In the genomic region with DNA sequence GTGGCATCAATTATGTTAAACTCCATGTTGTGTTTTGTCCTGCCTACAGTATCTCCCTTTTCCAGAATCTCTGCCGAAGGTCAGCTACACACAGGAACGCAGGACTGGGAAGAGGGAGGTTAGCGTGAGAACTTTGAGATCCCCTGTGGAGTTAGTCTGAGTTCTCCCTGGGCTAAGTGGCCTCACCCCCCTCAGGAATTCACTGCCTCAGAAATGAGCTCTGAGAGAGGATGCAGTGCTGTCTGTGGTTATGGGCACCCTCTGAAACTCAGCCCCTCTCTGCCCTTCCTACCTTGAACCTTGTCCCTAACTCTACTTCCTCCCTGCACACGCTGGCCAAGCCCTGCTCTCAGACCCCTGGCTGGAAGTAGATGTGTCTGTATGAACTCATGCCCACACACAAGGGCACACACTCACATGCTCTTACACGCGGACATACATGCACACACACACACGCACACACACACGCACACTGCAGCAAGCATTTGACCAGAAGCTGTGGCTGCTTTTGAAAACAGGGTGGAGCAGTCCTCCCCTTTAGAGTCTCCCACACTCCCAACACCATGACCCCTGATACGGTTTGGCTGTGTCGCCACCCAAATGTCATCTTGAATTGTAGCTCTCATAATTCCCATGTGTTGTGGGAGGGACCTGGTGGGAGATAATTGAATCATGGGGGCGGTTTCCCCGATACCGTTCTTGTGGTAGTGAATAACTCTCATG, we compare ENCODE assay signal across 12 cellular contexts. TPM values are rescaled to one million over a fixed set of nuclear protein-coding genes. Genes with fewer than 3 reads are reported as not detected.
DNase-seq lines count a peak whose midpoint lies in the region; ATAC-seq and TF ChIP-seq lines count a peak whose summit lies in the region.
"Had no signal": no experiment of that assay in that cellular context is flagged by ENCODE, and none has a peak within 500 bp of the region (broad histone marks: within the 10 kb centered on the region; RNA-seq: fewer than 3 reads in every experiment).

No MANE protein-coding gene starts in this region.

- 28 to 35% (median 30%) methylated on average over 13 of the region's 13 CpGs for WGBS in ovary, 3 donors

- no peak overlapping the region for H3K27ac Mint-ChIP-seq in activated CD4-positive, alpha-beta T cell treated with anti-CD3 and anti-CD28 coated beads, Interleukin-2, amount 10 ng/mL, durations not matched to agents 7 days and 5 days
- H3K27ac Mint-ChIP-seq: activated naive CD4-positive, alpha-beta T cell treated with anti-CD3 and anti-CD28 coated beads for 36 hours had no signal

- H3K36me3 ChIP-seq in BJ (ENCODE audit: control insufficient read depth, insufficient read depth, low read length) (no peaks in the 10 kb centered on the region), lower lobe of right lung (no peaks in the 10 kb centered on the region), ovary (no peaks in the 10 kb centered on the region)
- H3K36me3 ChIP-seq: heart left ventricle, right lobe of liver, thoracic aorta had no signal

- DNase-seq in BJ (ENCODE audit: low read depth) (peak; percentile 30), HT1080 (ENCODE audit: low read depth) (peak; percentile 80), brain pericyte (ENCODE audit: low read depth, low spot score) (peak; percentile 58), lower lobe of right lung (no peak), ovary (no peak)
- no peak for DNase-seq in activated CD4-positive, alpha-beta T cell treated with anti-CD3 and anti-CD28 coated beads, Interleukin-2, amount 10 ng/mL, durations not matched to agents 7 days and 5 days
- DNase-seq: activated naive CD4-positive, alpha-beta T cell treated with anti-CD3 and anti-CD28 coated beads for 36 hours had no signal

- H3K4me1 ChIP-seq in lower lobe of right lung (peaks cover 13% of the 10 kb centered on the region), ovary (ENCODE audit: insufficient read depth) (peaks cover 4% of the 10 kb centered on the region)

- no peak for TF ChIP-seq EP300 in ovary (IDR thresholded peaks at IDR 0.05)

- ATAC-seq in lower lobe of right lung (peak; percentile 44 to 49), HG03139 (IDR thresholded peaks at IDR 0.05; ENCODE audit: unreplicated experiment) (no peak), HG02623 (IDR thresholded peaks at IDR 0.05; ENCODE audit: unreplicated experiment) (no peak)
- ATAC-seq: heart left ventricle, right lobe of liver had no signal

- H3K4me3 Mint-ChIP-seq in activated CD4-positive, alpha-beta T cell treated with anti-CD3 and anti-CD28 coated beads, Interleukin-2, amount 10 ng/mL, durations not matched to agents 7 days and 5 days, result no peak overlapping the region
- H3K4me3 Mint-ChIP-seq: activated naive CD4-positive, alpha-beta T cell treated with anti-CD3 and anti-CD28 coated beads for 36 hours had no signal

- H3K36me3 Mint-ChIP-seq in activated CD4-positive, alpha-beta T cell treated with anti-CD3 and anti-CD28 coated beads, Interleukin-2, amount 10 ng/mL, durations not matched to agents 7 days and 5 days (ENCODE audit: low read depth), result no peaks in the 10 kb centered on the region

- POLR2A ChIA-PET in BJ (lab: Charles Lee), result no interaction called here
- POLR2A ChIA-PET in activated CD4-positive, alpha-beta T cell treated with anti-CD3 and anti-CD28 coated beads, Interleukin-2, amount 10 ng/mL, durations not matched to agents 7 days and 5 days (lab: Charles Lee), result no interaction called here

- TF ChIP-seq POLR2A in ovary (IDR thresholded peaks at IDR 0.05), result no peak

- no peak for TF ChIP-seq CTCF in BJ (IDR thresholded peaks at IDR 0.05; ENCODE audit: insufficient read depth, low read depth, low read length)
- no peak for TF ChIP-seq CTCF in lower lobe of right lung (IDR thresholded peaks at IDR 0.05)
- no peak for TF ChIP-seq CTCF in ovary (IDR thresholded peaks at IDR 0.05)

- no peaks in the 10 kb centered on the region for H3K9me3 Mint-ChIP-seq in activated CD4-positive, alpha-beta T cell treated with anti-CD3 and anti-CD28 coated beads, Interleukin-2, amount 10 ng/mL, durations not matched to agents 7 days and 5 days
- H3K9me3 Mint-ChIP-seq: activated naive CD4-positive, alpha-beta T cell treated with anti-CD3 and anti-CD28 coated beads for 36 hours had no signal

- peaks cover 28% of the 10 kb centered on the region for H3K27me3 Mint-ChIP-seq in activated CD4-positive, alpha-beta T cell treated with anti-CD3 and anti-CD28 coated beads, Interleukin-2, amount 10 ng/mL, durations not matched to agents 7 days and 5 days

- intact Hi-C loops in lower lobe of right lung (cut with DNase I), result no loop called here
- intact Hi-C loops in ovary (cut with DNase I), result no loop called here

- H3K9me3 ChIP-seq in lower lobe of right lung (no peaks in the 10 kb centered on the region), ovary (no peaks in the 10 kb centered on the region)
- H3K9me3 ChIP-seq: heart left ventricle, right lobe of liver, thoracic aorta had no signal

- H3K4me1 Mint-ChIP-seq in activated CD4-positive, alpha-beta T cell treated with anti-CD3 and anti-CD28 coated beads, Interleukin-2, amount 10 ng/mL, durations not matched to agents 7 days and 5 days, result peaks cover 21% of the 10 kb centered on the region

- H3K27ac ChIP-seq in lower lobe of right lung (no peak overlapping the region), ovary (no peak overlapping the region)
- H3K27ac ChIP-seq: right lobe of liver, thoracic aorta had no signal

- CTCF ChIA-PET in BJ (lab: Yijun Ruan, JAX), result interaction anchor here (0.5 kb wide), 1 partner anchor 52 kb away, joined by 3 read pairs; no protein-coding TSS in a partner anchor
- CTCF ChIA-PET in activated CD4-positive, alpha-beta T cell treated with anti-CD3 and anti-CD28 coated beads, Interleukin-2, amount 10 ng/mL, durations not matched to agents 7 days and 5 days (lab: Charles Lee), result interaction anchor here (1.2 kb wide), 1 partner anchor 327 kb away, joined by 3 read pairs; no protein-coding TSS in a partner anchor

- peaks cover 25% of the 10 kb centered on the region for H3K27me3 ChIP-seq in BJ (ENCODE audit: control insufficient read depth, insufficient read depth, low read length)
- peaks cover 21% of the 10 kb centered on the region for H3K27me3 ChIP-seq in lower lobe of right lung (ENCODE audit: low read depth)
- no peaks in the 10 kb centered on the region for H3K27me3 ChIP-seq in ovary
- H3K27me3 ChIP-seq: right lobe of liver had no signal

- no peak overlapping the region for H3K4me3 ChIP-seq in BJ (ENCODE audit: low read depth, low read length)
- no peak overlapping the region for H3K4me3 ChIP-seq in lower lobe of right lung
- no peak overlapping the region for H3K4me3 ChIP-seq in ovary
- H3K4me3 ChIP-seq: right lobe of liver, thoracic aorta had no signal

RNA-seq across cellular contexts. Expression of gene VIPR1, which starts 5.3 kb away (rescaled TPM):
- not detected in 2 replicates for polyA plus RNA-seq in BJ (2011; rRNA removed)
- not detected in 2 replicates for polyA minus RNA-seq in BJ (2011; rRNA and poly(A)+ RNA removed)
- total RNA-seq in HT1080 (2014; rRNA removed; shearing (Covaris generic)), result not detected in 2 replicates
- not detected in 2 replicates for polyA plus RNA-seq in HT1080 (2015; cell fraction: cytosol; rRNA removed)
- polyA plus RNA-seq in HT1080 (2015; cell fraction: nucleus; rRNA removed), result not detected in 2 replicates
- total RNA-seq in lower lobe of right lung, result 212 TPM
- 1 to 10 TPM in 2 of 7 donors, under 1 TPM in 5; 0.12 to 2.0 (median 0.25) TPM for total RNA-seq in ovary
- polyA plus RNA-seq in ovary, result 1 to 10 TPM in 1 of 2 donors, under 1 TPM in 1; 0.47 to 2.2 TPM
- total RNA-seq in activated CD4-positive, alpha-beta T cell treated with anti-CD3 and anti-CD28 coated beads, Interleukin-2, amount 10 ng/mL, durations not matched to agents 7 days and 5 days, result 10 to 100 TPM; 19.9 to 21.3 TPM

Comparison
In these comparisons a context has a peak if more than half of its experiments do, and no peak if none do; other contexts are left out.
1. DNase-seq: peak in BJ (single experiment), HT1080 (single experiment) and brain pericyte (single experiment); none in lower lobe of right lung (single experiment), ovary (0 of 5) and activated CD4-positive, alpha-beta T cell treated with anti-CD3 and anti-CD28 coated beads, Interleukin-2, amount 10 ng/mL, durations not matched to agents 7 days and 5 days (single experiment).
2. ATAC-seq: peak in lower lobe of right lung (2 of 2); none in HG03139 (single experiment) and HG02623 (single experiment).
3. RNA of gene VIPR1, which starts 5.3 kb away (total RNA-seq): 212 TPM in lower lobe of right lung (single experiment) and 19.9 to 21.3 TPM in activated CD4-positive, alpha-beta T cell treated with anti-CD3 and anti-CD28 coated beads, Interleukin-2, amount 10 ng/mL, durations not matched to agents 7 days and 5 days; 0.12 to 2.0 TPM in ovary and not detected in HT1080; every median in the first group is over 4 times any median in the second.